Comparison of ENCODE assay signal across 11 cellular contexts in genomic region chr3:158420654-158421396, GRCh38.
A peak's percentile ranks its signal among the peaks of the same experiment; 100 is the strongest.
DNase-seq lines count a peak whose midpoint lies in the region; ATAC-seq, FAIRE-seq and TF ChIP-seq lines count a peak whose summit lies in the region.
"Had no signal": no experiment of that assay in that cellular context is flagged by ENCODE, and none has a peak within 500 bp of the region (broad histone marks: within the 10 kb centered on the region; RNA-seq: fewer than 3 reads in every experiment).

No MANE protein-coding gene starts in this region.

- H2AFZ ChIP-seq in smooth muscle cell (ENCODE audit: low read depth), result no peak overlapping the region

- peak overlapping the region; percentile 43 for H3K9ac ChIP-seq in smooth muscle cell (ENCODE audit: low read depth)

- H3K36me3 ChIP-seq in smooth muscle cell (ENCODE audit: low read depth), result no peaks in the 10 kb centered on the region

- H3K4me1 Mint-ChIP-seq in activated T-cell treated with anti-CD3 and anti-CD28 coated beads, Interleukin-2, amount 50 U/mL, for 4 hours (ENCODE audit: low read depth), result peaks cover 10% of the 10 kb centered on the region

- no peak for DNase-seq in activated T-cell treated with anti-CD3 and anti-CD28 coated beads, Interleukin-2, amount 50 U/mL, for 4 hours
- DNase-seq in activated T-cell treated with anti-CD3 and anti-CD28 coated beads, Interleukin-2, amount 50 U/mL, for 48 hours, result no peak
- peak; percentile 76 for DNase-seq in NCI-H226
- DNase-seq in smooth muscle cell (lab: John Stamatoyannopoulos, UW; ENCODE audit: unreplicated experiment), result no peak
- no peak for DNase-seq in D721Med (ENCODE audit: insufficient read length, low spot score)
- DNase-seq in cerebellum (ENCODE audit: low spot score), result no peak
- DNase-seq in OCI-M2 (lab: John Stamatoyannopoulos, UW; ENCODE audit: unreplicated experiment), result no peak
- DNase-seq: NCI-H2227 treated with DMSO at 0.1 percent for 48 hours had no signal

- no peaks in the 10 kb centered on the region for H4K20me1 ChIP-seq in smooth muscle cell (ENCODE audit: low read depth)

- H3F3A ChIP-seq in smooth muscle cell (ENCODE audit: low read depth), result no peaks in the 10 kb centered on the region

- peaks cover 8% of the 10 kb centered on the region for H3K36me3 Mint-ChIP-seq in activated T-cell treated with anti-CD3 and anti-CD28 coated beads, Interleukin-2, amount 50 U/mL, for 4 hours (ENCODE audit: insufficient read depth)
- H3K36me3 Mint-ChIP-seq: CD4-positive, CD25-positive, alpha-beta regulatory T cell had no signal

- peak overlapping the region; percentile 89 for H3K27ac ChIP-seq in smooth muscle cell (ENCODE audit: low read depth)

- TF ChIP-seq CTCF in smooth muscle cell (IDR thresholded peaks at IDR 0.05; ENCODE audit: borderline replicate concordance, insufficient read depth, poor library complexity, severe bottlenecking) (no peak), D721Med (IDR thresholded peaks at IDR 0.05; ENCODE audit: insufficient read depth, missing control alignments) (no peak)

- H3K4me2 ChIP-seq in smooth muscle cell, result peak overlapping the region; percentile 59

- no peak overlapping the region for H3K4me3 Mint-ChIP-seq in activated T-cell treated with anti-CD3 and anti-CD28 coated beads, Interleukin-2, amount 50 U/mL, for 4 hours
- H3K4me3 Mint-ChIP-seq: CD4-positive, CD25-positive, alpha-beta regulatory T cell had no signal

- no peaks in the 10 kb centered on the region for H3K9me3 ChIP-seq in smooth muscle cell (replicated peaks; ENCODE audit: low read depth)

- ATAC-seq in activated T-cell treated with anti-CD3 and anti-CD28 coated beads, Interleukin-2, amount 50 U/mL, for 4 hours, result peak; percentile 92 to 96
- ATAC-seq in HG02623 (IDR thresholded peaks at IDR 0.05; ENCODE audit: unreplicated experiment), result peak; percentile 97

- H3K4me3 ChIP-seq in smooth muscle cell, result no peak overlapping the region

- H3K4me1 ChIP-seq in smooth muscle cell (ENCODE audit: low read depth), result no peaks in the 10 kb centered on the region

- no peaks in the 10 kb centered on the region for H3K27me3 Mint-ChIP-seq in activated T-cell treated with anti-CD3 and anti-CD28 coated beads, Interleukin-2, amount 50 U/mL, for 4 hours (ENCODE audit: low read depth)
- H3K27me3 Mint-ChIP-seq: CD4-positive, CD25-positive, alpha-beta regulatory T cell had no signal

- no peaks in the 10 kb centered on the region for H3K27me3 ChIP-seq in smooth muscle cell (ENCODE audit: low read depth)

- H3K9me3 Mint-ChIP-seq in activated T-cell treated with anti-CD3 and anti-CD28 coated beads, Interleukin-2, amount 50 U/mL, for 4 hours, result peaks cover 5% of the 10 kb centered on the region

- no peaks in the 10 kb centered on the region for H3K79me2 ChIP-seq in smooth muscle cell (ENCODE audit: low read depth)

- no peak for FAIRE-seq in D721Med (lab: Jason Lieb, UNC)
- FAIRE-seq: islet of Langerhans had no signal

- WGBS in smooth muscle cell (ENCODE audit: low lambda C conversion rate), result 63% methylated on average over 3 of the region's 3 CpGs
